In genomic region chr20:2814587-2815051, GRCh38 we compare ENCODE assay signal across 11 cellular contexts. TPM values are rescaled to one million over a fixed set of nuclear protein-coding genes. Genes with fewer than 3 reads are reported as not detected.
DNase-seq lines count a peak whose midpoint lies in the region; ATAC-seq and TF ChIP-seq lines count a peak whose summit lies in the region.
"Had no signal": no experiment of that assay in that cellular context is flagged by ENCODE, and none has a peak within 500 bp of the region (broad histone marks: within the 10 kb centered on the region; RNA-seq: fewer than 3 reads in every experiment).

TSS of gene C20orf141 (plus strand) at chr20:2814987. CDS start at chr20:2815185, 198 bp downstream.

- H3K27me3 Mint-ChIP-seq in HFFc6 (ENCODE audit: insufficient read depth): peaks cover 9% of the 10 kb centered on the region

- peaks cover 0 to 17% (median 0%) of the 10 kb centered on the region in 3 donors for H3K9me3 ChIP-seq in gastroesophageal sphincter
- H3K9me3 ChIP-seq in testis: no peaks in the 10 kb centered on the region

- peak within 1 kb of the TSS; percentile 82 for H3K27ac Mint-ChIP-seq in HFFc6
- H3K27ac Mint-ChIP-seq: activated naive CD8-positive, alpha-beta T cell treated with anti-CD3 and anti-CD28 coated beads for 36 hours had no signal

- peak; percentile 98 for DNase-seq in HFFc6
- DNase-seq in SW480 (ENCODE audit: low spot score): peak; percentile 34
- DNase-seq in testis: no peak
- DNase-seq in left lobe of liver (ENCODE audit: low spot score): no peak
- DNase-seq in NCI-H446 treated with DMSO at 0.1 percent for 48 hours (lab: John Stamatoyannopoulos, UW): no peak
- DNase-seq in OCI-M2 (lab: John Stamatoyannopoulos, UW; ENCODE audit: unreplicated experiment): no peak
- no peak for DNase-seq in NCI-H748 treated with DMSO at 0.1 percent for 48 hours (lab: John Stamatoyannopoulos, UW)
- DNase-seq: activated naive CD8-positive, alpha-beta T cell treated with anti-CD3 and anti-CD28 coated beads for 36 hours; naive B cell had no signal

- no peak for TF ChIP-seq POLR2A in gastroesophageal sphincter (IDR thresholded peaks at IDR 0.05)
- TF ChIP-seq POLR2A in testis (IDR thresholded peaks at IDR 0.05): no peak

- H3K4me1 ChIP-seq in gastroesophageal sphincter: no peaks in the 10 kb centered on the region
- peaks cover 2% of the 10 kb centered on the region for H3K4me1 ChIP-seq in testis

- peak; percentile 67 for ATAC-seq in gastroesophageal sphincter
- no peak for ATAC-seq in left lobe of liver

- H3K27me3 ChIP-seq in gastroesophageal sphincter (peaks cover 78% of the 10 kb centered on the region), testis (no peaks in the 10 kb centered on the region)

- H3K36me3 Mint-ChIP-seq in HFFc6 (ENCODE audit: low read depth): no peaks in the 10 kb centered on the region

- intact Hi-C loops in testis (cut with DNase I; ENCODE audit: low total_unique reads): no loop called here

- H3K27ac ChIP-seq in gastroesophageal sphincter (no peak within 1 kb of the TSS), testis (no peak within 1 kb of the TSS)

- H3K4me1 Mint-ChIP-seq in HFFc6 (ENCODE audit: low read depth): peaks cover 32% of the 10 kb centered on the region
- H3K4me1 Mint-ChIP-seq: activated naive CD8-positive, alpha-beta T cell treated with anti-CD3 and anti-CD28 coated beads for 36 hours had no signal

- WGBS in gastroesophageal sphincter (ENCODE audit: low coverage in 1 of 2), 2 donors: 27% methylated on average over 3 of the region's 5 CpGs; no CpG with 5 or more reads in 1 of the 2 donors
- WGBS in testis, 2 donors: 49 to 56% methylated on average over 5 of the region's 5 CpGs

- H3K4me3 ChIP-seq in gastroesophageal sphincter (no peak within 1 kb of the TSS), testis (no peak within 1 kb of the TSS)

- no peak for TF ChIP-seq CTCF in HFFc6 (IDR thresholded peaks at IDR 0.05)
- TF ChIP-seq CTCF in gastroesophageal sphincter (IDR thresholded peaks at IDR 0.05): no peak
- TF ChIP-seq CTCF in testis (IDR thresholded peaks at IDR 0.05): no peak

- H3K36me3 ChIP-seq in gastroesophageal sphincter: no peaks in the 10 kb centered on the region
- H3K36me3 ChIP-seq in testis (ENCODE audit: low read depth, missing control alignments): no peaks in the 10 kb centered on the region

- H3K4me3 Mint-ChIP-seq in HFFc6: peak within 1 kb of the TSS; percentile 64
- H3K4me3 Mint-ChIP-seq: activated naive CD8-positive, alpha-beta T cell treated with anti-CD3 and anti-CD28 coated beads for 36 hours; naive B cell had no signal

- H3K9me3 Mint-ChIP-seq in HFFc6: peaks cover 24% of the 10 kb centered on the region

- no peak for TF ChIP-seq EP300 in gastroesophageal sphincter (IDR thresholded peaks at IDR 0.05)

RNA-seq across cellular contexts. Expression of gene C20orf141, which starts in this region (rescaled TPM):
- total RNA-seq in HFFc6 (2021; fragmentation: NEBNext Ultra II Directional; extraction: Animal tissue kit (Norgen Biotek cat#: 25700)): not detected
- not detected for total RNA-seq in gastroesophageal sphincter
- 100 to 1,000 TPM in 1 of 2 donors, 10 to 100 TPM in 1; 53.6 to 177 TPM for total RNA-seq in testis
- polyA plus RNA-seq in testis (ENCODE audit: insufficient read depth, low read depth, low replicate concordance): 154 TPM
- not detected for total RNA-seq in left lobe of liver
- total RNA-seq: activated naive CD8-positive, alpha-beta T cell treated with anti-CD3 and anti-CD28 coated beads for 36 hours; temporal lobe had no signal

Comparison
In these comparisons a context has a peak if more than half of its experiments do, and no peak if none do; other contexts are left out.
1. RNA of gene C20orf141 (total RNA-seq): 53.6 to 177 TPM in testis; not detected in HFFc6, not detected in gastroesophageal sphincter and not detected in left lobe of liver (single experiment); every median in the first group is over 10 times any median in the second.
2. Peak in DNase-seq in HFFc6; RNA of the gene not detected or under 1 TPM.
3. Peak in ATAC-seq in gastroesophageal sphincter; RNA of the gene not detected or under 1 TPM.